1 cellular context compared by ENCODE assay signal in the genomic region with DNA sequence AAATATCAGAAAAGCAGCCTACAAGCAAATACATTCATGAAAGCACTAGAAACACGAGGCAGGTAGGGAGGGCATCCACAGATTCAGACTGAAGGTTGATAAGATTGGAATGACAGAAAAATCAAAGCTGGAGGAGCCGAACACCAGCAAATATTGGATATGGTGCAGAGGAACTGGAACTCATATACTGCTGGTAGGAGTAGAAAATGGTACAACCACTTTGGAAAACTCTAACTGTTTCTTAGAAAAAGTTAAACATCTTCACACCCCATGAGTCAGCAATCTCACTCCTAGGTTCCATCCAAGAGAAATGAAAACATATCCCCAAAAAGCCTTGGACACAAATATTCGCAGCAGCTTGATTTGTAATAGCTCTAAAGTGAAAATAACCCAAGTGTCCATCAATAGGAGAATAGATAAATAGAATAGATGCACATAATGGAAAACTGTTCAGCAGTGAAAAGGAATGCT.
TF ChIP-seq lines count a peak whose summit lies in the region.

No MANE protein-coding gene starts in this region.

TF ChIP-seq in endothelial cell of umbilical vein, 7 proteins besides CTCF, POLR2A, EP300 and RAD21:
- TF ChIP-seq MYC (IDR thresholded peaks at IDR 0.05; ENCODE audit: low read depth, low read length): no peak
- no peak for TF ChIP-seq GATA2 (IDR thresholded peaks at IDR 0.05; ENCODE audit: insufficient read depth, insufficient read length, low read depth, low read length)
- TF ChIP-seq, protein P1, sequence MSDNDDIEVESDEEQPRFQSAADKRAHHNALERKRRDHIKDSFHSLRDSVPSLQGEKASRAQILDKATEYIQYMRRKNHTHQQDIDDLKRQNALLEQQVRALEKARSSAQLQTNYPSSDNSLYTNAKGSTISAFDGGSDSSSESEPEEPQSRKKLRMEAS (IDR thresholded peaks at IDR 0.05; ENCODE audit: insufficient read depth, insufficient read length): no peak
- no peak for TF ChIP-seq EZH2 (IDR thresholded peaks at IDR 0.05; ENCODE audit: borderline replicate concordance, low read depth, low read length, severe bottlenecking)
- TF ChIP-seq JUN (IDR thresholded peaks at IDR 0.05; ENCODE audit: borderline replicate concordance, insufficient read depth, insufficient read length, low read depth): no peak
- TF ChIP-seq POLR2AphosphoS5 (IDR thresholded peaks at IDR 0.05; ENCODE audit: insufficient read depth, low read depth, low read length): no peak
- TF ChIP-seq FOS (IDR thresholded peaks at IDR 0.05; ENCODE audit: borderline replicate concordance, insufficient read depth, low read length): no peak
